ENCODE assay signal across 1 cellular context in the genomic region with DNA sequence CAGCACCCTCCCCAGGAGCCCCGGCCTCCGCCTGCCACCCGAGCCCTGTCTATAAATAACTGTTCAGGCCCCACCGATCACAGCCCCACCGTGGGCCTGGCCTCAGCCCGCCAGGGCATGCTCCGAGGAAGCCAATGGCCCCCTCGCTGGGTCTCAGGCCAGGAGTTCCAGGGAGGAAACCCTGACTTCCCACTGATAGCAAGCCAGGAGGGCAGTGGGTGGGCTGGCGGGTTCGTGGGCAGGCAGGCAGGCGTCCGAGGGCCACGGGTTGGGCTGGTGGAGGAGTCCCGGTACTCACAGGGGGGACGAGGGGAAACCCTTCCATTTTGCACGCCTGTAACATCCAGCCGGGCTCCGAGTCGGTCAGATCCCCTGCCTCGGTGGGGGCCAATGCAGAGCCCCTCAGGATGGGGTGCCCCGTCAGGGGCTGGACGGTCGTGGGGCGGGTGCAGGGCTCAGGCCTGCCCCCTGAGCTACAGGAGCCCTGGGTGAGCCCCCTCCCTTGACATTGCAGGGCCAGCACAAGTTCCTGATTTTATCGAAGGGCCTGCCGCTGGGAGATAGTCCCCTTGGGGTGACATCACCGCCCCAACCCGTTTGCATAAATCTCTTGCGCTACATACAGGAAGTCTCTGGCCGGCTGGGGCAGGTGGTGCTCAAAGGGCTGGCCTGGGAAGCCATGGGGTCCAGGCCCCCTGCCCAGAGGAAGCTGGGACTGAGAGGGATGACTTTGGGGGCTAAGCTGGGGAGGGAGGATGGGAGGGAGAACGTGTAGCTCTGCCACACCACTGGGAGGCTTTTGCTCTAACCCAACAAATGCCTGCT.
A peak's percentile ranks its signal among the peaks of the same experiment; 100 is the strongest.
TF ChIP-seq lines count a peak whose summit lies in the region.

A gene (minus strand): TSS at position 537 of the 825 bp plus-strand sequence. CDS start 194 bp downstream, at position 343.

TF ChIP-seq in K562, 482 proteins besides CTCF, POLR2A, EP300 and RAD21 (continued from another document and continues in another):
- TF ChIP-seq, protein P1, sequence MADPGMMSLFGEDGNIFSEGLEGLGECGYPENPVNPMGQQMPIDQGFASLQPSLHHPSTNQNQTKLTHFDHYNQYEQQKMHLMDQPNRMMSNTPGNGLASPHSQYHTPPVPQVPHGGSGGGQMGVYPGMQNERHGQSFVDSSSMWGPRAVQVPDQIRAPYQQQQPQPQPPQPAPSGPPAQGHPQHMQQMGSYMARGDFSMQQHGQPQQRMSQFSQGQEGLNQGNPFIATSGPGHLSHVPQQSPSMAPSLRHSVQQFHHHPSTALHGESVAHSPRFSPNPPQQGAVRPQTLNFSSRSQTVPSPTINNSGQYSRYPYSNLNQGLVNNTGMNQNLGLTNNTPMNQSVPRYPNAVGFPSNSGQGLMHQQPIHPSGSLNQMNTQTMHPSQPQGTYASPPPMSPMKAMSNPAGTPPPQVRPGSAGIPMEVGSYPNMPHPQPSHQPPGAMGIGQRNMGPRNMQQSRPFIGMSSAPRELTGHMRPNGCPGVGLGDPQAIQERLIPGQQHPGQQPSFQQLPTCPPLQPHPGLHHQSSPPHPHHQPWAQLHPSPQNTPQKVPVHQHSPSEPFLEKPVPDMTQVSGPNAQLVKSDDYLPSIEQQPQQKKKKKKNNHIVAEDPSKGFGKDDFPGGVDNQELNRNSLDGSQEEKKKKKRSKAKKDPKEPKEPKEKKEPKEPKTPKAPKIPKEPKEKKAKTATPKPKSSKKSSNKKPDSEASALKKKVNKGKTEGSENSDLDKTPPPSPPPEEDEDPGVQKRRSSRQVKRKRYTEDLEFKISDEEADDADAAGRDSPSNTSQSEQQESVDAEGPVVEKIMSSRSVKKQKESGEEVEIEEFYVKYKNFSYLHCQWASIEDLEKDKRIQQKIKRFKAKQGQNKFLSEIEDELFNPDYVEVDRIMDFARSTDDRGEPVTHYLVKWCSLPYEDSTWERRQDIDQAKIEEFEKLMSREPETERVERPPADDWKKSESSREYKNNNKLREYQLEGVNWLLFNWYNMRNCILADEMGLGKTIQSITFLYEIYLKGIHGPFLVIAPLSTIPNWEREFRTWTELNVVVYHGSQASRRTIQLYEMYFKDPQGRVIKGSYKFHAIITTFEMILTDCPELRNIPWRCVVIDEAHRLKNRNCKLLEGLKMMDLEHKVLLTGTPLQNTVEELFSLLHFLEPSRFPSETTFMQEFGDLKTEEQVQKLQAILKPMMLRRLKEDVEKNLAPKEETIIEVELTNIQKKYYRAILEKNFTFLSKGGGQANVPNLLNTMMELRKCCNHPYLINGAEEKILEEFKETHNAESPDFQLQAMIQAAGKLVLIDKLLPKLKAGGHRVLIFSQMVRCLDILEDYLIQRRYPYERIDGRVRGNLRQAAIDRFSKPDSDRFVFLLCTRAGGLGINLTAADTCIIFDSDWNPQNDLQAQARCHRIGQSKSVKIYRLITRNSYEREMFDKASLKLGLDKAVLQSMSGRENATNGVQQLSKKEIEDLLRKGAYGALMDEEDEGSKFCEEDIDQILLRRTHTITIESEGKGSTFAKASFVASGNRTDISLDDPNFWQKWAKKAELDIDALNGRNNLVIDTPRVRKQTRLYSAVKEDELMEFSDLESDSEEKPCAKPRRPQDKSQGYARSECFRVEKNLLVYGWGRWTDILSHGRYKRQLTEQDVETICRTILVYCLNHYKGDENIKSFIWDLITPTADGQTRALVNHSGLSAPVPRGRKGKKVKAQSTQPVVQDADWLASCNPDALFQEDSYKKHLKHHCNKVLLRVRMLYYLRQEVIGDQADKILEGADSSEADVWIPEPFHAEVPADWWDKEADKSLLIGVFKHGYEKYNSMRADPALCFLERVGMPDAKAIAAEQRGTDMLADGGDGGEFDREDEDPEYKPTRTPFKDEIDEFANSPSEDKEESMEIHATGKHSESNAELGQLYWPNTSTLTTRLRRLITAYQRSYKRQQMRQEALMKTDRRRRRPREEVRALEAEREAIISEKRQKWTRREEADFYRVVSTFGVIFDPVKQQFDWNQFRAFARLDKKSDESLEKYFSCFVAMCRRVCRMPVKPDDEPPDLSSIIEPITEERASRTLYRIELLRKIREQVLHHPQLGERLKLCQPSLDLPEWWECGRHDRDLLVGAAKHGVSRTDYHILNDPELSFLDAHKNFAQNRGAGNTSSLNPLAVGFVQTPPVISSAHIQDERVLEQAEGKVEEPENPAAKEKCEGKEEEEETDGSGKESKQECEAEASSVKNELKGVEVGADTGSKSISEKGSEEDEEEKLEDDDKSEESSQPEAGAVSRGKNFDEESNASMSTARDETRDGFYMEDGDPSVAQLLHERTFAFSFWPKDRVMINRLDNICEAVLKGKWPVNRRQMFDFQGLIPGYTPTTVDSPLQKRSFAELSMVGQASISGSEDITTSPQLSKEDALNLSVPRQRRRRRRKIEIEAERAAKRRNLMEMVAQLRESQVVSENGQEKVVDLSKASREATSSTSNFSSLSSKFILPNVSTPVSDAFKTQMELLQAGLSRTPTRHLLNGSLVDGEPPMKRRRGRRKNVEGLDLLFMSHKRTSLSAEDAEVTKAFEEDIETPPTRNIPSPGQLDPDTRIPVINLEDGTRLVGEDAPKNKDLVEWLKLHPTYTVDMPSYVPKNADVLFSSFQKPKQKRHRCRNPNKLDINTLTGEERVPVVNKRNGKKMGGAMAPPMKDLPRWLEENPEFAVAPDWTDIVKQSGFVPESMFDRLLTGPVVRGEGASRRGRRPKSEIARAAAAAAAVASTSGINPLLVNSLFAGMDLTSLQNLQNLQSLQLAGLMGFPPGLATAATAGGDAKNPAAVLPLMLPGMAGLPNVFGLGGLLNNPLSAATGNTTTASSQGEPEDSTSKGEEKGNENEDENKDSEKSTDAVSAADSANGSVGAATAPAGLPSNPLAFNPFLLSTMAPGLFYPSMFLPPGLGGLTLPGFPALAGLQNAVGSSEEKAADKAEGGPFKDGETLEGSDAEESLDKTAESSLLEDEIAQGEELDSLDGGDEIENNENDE (IDR thresholded peaks at IDR 0.05; ENCODE audit: low read depth, low read length), result no peak
- TF ChIP-seq PTRF (tag; IDR thresholded peaks at IDR 0.05), result no peak
- TF ChIP-seq, protein P2, sequence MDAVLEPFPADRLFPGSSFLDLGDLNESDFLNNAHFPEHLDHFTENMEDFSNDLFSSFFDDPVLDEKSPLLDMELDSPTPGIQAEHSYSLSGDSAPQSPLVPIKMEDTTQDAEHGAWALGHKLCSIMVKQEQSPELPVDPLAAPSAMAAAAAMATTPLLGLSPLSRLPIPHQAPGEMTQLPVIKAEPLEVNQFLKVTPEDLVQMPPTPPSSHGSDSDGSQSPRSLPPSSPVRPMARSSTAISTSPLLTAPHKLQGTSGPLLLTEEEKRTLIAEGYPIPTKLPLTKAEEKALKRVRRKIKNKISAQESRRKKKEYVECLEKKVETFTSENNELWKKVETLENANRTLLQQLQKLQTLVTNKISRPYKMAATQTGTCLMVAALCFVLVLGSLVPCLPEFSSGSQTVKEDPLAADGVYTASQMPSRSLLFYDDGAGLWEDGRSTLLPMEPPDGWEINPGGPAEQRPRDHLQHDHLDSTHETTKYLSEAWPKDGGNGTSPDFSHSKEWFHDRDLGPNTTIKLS (IDR thresholded peaks at IDR 0.05; ENCODE audit: borderline replicate concordance, low read depth), result peak; percentile 24; the same call in 1 of the 2 replicates
- TF ChIP-seq ETS2 (tag; IDR thresholded peaks at IDR 0.05; ENCODE audit: borderline replicate concordance, poor library complexity, severe bottlenecking), result peak; percentile 12
- TF ChIP-seq, protein P3, sequence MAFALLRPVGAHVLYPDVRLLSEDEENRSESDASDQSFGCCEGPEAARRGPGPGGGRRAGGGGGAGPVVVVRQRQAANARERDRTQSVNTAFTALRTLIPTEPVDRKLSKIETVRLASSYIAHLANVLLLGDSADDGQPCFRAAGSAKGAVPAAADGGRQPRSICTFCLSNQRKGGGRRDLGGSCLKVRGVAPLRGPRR (CRISPR knock-in tag; IDR thresholded peaks at IDR 0.05), result 0 out of 2 replicates have a peak, but pooled peaks have one; percentile 46
- TF ChIP-seq POU5F1 (IDR thresholded peaks at IDR 0.05; ENCODE audit: borderline replicate concordance, low read depth, low read length, partially characterized antibody), result no peak
- TF ChIP-seq, protein P4, sequence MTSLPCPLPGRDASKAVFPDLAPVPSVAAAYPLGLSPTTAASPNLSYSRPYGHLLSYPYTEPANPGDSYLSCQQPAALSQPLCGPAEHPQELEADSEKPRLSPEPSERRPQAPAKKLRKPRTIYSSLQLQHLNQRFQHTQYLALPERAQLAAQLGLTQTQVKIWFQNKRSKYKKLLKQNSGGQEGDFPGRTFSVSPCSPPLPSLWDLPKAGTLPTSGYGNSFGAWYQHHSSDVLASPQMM (CRISPR knock-in tag; IDR thresholded peaks at IDR 0.05), result no peak
- TF ChIP-seq SP1 (CRISPR knock-in tag; IDR thresholded peaks at IDR 0.05), result no peak; the same call in 1 of the 2 replicates
- no peak for TF ChIP-seq SMAD3 (CRISPR knock-in tag; conservative IDR thresholded peaks at IDR 0.05)
- TF ChIP-seq CCAR2 (IDR thresholded peaks at IDR 0.05; ENCODE audit: low read depth, low read length), result no peak
- TF ChIP-seq, protein P5, sequence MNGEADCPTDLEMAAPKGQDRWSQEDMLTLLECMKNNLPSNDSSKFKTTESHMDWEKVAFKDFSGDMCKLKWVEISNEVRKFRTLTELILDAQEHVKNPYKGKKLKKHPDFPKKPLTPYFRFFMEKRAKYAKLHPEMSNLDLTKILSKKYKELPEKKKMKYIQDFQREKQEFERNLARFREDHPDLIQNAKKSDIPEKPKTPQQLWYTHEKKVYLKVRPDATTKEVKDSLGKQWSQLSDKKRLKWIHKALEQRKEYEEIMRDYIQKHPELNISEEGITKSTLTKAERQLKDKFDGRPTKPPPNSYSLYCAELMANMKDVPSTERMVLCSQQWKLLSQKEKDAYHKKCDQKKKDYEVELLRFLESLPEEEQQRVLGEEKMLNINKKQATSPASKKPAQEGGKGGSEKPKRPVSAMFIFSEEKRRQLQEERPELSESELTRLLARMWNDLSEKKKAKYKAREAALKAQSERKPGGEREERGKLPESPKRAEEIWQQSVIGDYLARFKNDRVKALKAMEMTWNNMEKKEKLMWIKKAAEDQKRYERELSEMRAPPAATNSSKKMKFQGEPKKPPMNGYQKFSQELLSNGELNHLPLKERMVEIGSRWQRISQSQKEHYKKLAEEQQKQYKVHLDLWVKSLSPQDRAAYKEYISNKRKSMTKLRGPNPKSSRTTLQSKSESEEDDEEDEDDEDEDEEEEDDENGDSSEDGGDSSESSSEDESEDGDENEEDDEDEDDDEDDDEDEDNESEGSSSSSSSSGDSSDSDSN (IDR thresholded peaks at IDR 0.05; ENCODE audit: borderline replicate concordance in 1 of 2, low read depth in 2 of 2, low read length in 2 of 2), result 0 out of 4 replicates have a peak, but pooled peaks of 1 of the 2 experiments have one; percentile 24
- TF ChIP-seq ZKSCAN8 (CRISPR knock-in tag; IDR thresholded peaks at IDR 0.05), result no peak
- TF ChIP-seq, protein P6, sequence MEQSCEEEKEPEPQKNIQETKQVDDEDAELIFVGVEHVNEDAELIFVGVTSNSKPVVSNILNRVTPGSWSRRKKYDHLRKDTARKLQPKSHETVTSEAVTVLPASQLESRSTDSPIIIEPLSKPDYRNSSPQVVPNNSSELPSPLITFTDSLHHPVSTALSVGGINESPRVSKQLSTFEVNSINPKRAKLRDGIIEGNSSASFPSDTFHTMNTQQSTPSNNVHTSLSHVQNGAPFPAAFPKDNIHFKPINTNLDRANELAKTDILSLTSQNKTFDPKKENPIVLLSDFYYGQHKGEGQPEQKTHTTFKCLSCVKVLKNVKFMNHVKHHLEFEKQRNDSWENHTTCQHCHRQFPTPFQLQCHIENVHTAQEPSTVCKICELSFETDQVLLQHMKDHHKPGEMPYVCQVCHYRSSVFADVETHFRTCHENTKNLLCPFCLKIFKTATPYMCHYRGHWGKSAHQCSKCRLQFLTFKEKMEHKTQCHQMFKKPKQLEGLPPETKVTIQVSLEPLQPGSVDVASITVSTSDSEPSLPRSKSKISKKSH (CRISPR knock-in tag; IDR thresholded peaks at IDR 0.05), result no peak
- TF ChIP-seq, protein P7, sequence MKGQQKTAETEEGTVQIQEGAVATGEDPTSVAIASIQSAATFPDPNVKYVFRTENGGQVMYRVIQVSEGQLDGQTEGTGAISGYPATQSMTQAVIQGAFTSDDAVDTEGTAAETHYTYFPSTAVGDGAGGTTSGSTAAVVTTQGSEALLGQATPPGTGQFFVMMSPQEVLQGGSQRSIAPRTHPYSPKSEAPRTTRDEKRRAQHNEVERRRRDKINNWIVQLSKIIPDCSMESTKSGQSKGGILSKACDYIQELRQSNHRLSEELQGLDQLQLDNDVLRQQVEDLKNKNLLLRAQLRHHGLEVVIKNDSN (CRISPR knock-in tag; IDR thresholded peaks at IDR 0.05), result no peak; the same call in none of the 2 replicates
- no peak for TF ChIP-seq HSF4 (CRISPR knock-in tag; IDR thresholded peaks at IDR 0.05; ENCODE audit: borderline replicate concordance)
- no peak for TF ChIP-seq ZC3H11A (IDR thresholded peaks at IDR 0.05; ENCODE audit: low read depth, low read length)
- peak; percentile 95 for TF ChIP-seq GATA2 (CRISPR knock-in tag; IDR thresholded peaks at IDR 0.05)
- TF ChIP-seq SMARCC2 (IDR thresholded peaks at IDR 0.05; ENCODE audit: low read depth), result peak; percentile 88
- peak; percentile 88 for TF ChIP-seq NEUROD1 (IDR thresholded peaks at IDR 0.05; ENCODE audit: borderline replicate concordance, low read depth, low read length, partially characterized antibody)
- TF ChIP-seq HEY1 (CRISPR knock-in tag; IDR thresholded peaks at IDR 0.05; ENCODE audit: borderline replicate concordance), result 0 out of 2 replicates have a peak, but pooled peaks have one; percentile 32
- no peak for TF ChIP-seq KAT8 (IDR thresholded peaks at IDR 0.05; ENCODE audit: low read depth)
- TF ChIP-seq CREBBP (IDR thresholded peaks at IDR 0.05; ENCODE audit: low read depth, low read length), result no peak
- no peak for TF ChIP-seq ZNF165 (CRISPR knock-in tag; IDR thresholded peaks at IDR 0.05; ENCODE audit: borderline replicate concordance)
- 0 out of 2 replicates have a peak, but pooled peaks have one; percentile 57 for TF ChIP-seq ZC3H8 (IDR thresholded peaks at IDR 0.05)
- TF ChIP-seq ZBTB1 (CRISPR knock-in tag; IDR thresholded peaks at IDR 0.05; ENCODE audit: borderline replicate concordance, low read depth), result peak; percentile 60; the same call in 1 of the 2 replicates
- TF ChIP-seq, protein P8, sequence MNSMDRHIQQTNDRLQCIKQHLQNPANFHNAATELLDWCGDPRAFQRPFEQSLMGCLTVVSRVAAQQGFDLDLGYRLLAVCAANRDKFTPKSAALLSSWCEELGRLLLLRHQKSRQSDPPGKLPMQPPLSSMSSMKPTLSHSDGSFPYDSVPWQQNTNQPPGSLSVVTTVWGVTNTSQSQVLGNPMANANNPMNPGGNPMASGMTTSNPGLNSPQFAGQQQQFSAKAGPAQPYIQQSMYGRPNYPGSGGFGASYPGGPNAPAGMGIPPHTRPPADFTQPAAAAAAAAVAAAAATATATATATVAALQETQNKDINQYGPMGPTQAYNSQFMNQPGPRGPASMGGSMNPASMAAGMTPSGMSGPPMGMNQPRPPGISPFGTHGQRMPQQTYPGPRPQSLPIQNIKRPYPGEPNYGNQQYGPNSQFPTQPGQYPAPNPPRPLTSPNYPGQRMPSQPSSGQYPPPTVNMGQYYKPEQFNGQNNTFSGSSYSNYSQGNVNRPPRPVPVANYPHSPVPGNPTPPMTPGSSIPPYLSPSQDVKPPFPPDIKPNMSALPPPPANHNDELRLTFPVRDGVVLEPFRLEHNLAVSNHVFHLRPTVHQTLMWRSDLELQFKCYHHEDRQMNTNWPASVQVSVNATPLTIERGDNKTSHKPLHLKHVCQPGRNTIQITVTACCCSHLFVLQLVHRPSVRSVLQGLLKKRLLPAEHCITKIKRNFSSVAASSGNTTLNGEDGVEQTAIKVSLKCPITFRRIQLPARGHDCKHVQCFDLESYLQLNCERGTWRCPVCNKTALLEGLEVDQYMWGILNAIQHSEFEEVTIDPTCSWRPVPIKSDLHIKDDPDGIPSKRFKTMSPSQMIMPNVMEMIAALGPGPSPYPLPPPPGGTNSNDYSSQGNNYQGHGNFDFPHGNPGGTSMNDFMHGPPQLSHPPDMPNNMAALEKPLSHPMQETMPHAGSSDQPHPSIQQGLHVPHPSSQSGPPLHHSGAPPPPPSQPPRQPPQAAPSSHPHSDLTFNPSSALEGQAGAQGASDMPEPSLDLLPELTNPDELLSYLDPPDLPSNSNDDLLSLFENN (IDR thresholded peaks at IDR 0.05; ENCODE audit: low read depth in 2 of 2, low read length in 2 of 2), result peak in 1 of 2 experiments; percentile 83; a peak in 2 of 4 replicates
- peak; percentile 97 for TF ChIP-seq ZBTB7A (IDR thresholded peaks at IDR 0.05; ENCODE audit: borderline replicate concordance, control insufficient read depth, low read depth, low read length)
- no peak for TF ChIP-seq PHB (CRISPR knock-in tag; IDR thresholded peaks at IDR 0.05)
